Comparison of ENCODE assay signal across 12 cellular contexts in the genomic region with DNA sequence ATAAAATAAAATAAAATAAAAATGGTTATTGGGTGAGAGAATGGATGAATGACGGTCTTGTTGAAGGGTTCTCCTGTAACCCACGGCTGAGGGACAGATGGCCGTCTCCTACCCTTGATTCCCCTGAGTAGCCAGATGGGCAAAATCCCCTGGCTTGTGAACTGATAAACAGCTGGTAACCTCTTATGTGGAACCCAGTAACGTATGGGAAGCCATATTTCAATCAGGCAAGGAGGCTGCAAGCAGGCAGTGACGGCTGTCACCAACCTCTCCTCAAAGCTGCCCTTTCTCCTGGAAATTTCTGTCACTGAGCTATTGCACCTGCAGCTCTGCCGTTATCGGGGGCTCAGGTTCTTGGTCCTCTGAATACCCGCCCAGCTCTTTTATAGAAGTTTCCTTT.
DNase-seq lines count a peak whose midpoint lies in the region; ATAC-seq and TF ChIP-seq lines count a peak whose summit lies in the region.
"Had no signal": no experiment of that assay in that cellular context is flagged by ENCODE, and none has a peak within 500 bp of the region (broad histone marks: within the 10 kb centered on the region; RNA-seq: fewer than 3 reads in every experiment).

No MANE protein-coding gene starts in this region.

- CTCF ChIA-PET in activated CD8-positive, alpha-beta T cell treated with anti-CD3 and anti-CD28 coated beads for 36 hours (lab: Charles Lee), result no interaction called here

- POLR2A ChIA-PET in activated CD8-positive, alpha-beta T cell treated with anti-CD3 and anti-CD28 coated beads for 36 hours (lab: Charles Lee), result no interaction called here

- H3K9me3 Mint-ChIP-seq in glutamatergic neuron (ENCODE audit: unreplicated experiment), result peaks cover 12% of the 10 kb centered on the region
- H3K9me3 Mint-ChIP-seq in activated naive CD8-positive, alpha-beta T cell treated with anti-CD3 and anti-CD28 coated beads, Interleukin-2, amount 50 U/mL, for 24 hours, result no peaks in the 10 kb centered on the region
- H3K9me3 Mint-ChIP-seq in activated CD8-positive, alpha-beta T cell treated with anti-CD3 and anti-CD28 coated beads for 36 hours, result no peaks in the 10 kb centered on the region
- H3K9me3 Mint-ChIP-seq: CD4-positive, alpha-beta memory T cell; H9 had no signal

- H3K36me3 Mint-ChIP-seq in glutamatergic neuron (ENCODE audit: unreplicated experiment), result no peaks in the 10 kb centered on the region
- H3K36me3 Mint-ChIP-seq in activated naive CD8-positive, alpha-beta T cell treated with anti-CD3 and anti-CD28 coated beads, Interleukin-2, amount 50 U/mL, for 24 hours (ENCODE audit: low read depth), result no peaks in the 10 kb centered on the region
- no peaks in the 10 kb centered on the region for H3K36me3 Mint-ChIP-seq in activated CD8-positive, alpha-beta T cell treated with anti-CD3 and anti-CD28 coated beads for 36 hours (ENCODE audit: low read depth)
- H3K36me3 Mint-ChIP-seq: CD4-positive, alpha-beta memory T cell had no signal

- DNase-seq in NCI-H1694 treated with DMSO at 0.1 percent for 48 hours (lab: John Stamatoyannopoulos, UW) (peak; percentile 87), NCI-H524 treated with DMSO at 0.1 percent for 48 hours (lab: John Stamatoyannopoulos, UW) (peak; percentile 85), glutamatergic neuron (peak; percentile 64), GM03348 (ENCODE audit: low spot score) (no peak)
- no peak for DNase-seq in activated naive CD8-positive, alpha-beta T cell treated with anti-CD3 and anti-CD28 coated beads, Interleukin-2, amount 50 U/mL, for 24 hours
- DNase-seq in activated CD8-positive, alpha-beta T cell treated with anti-CD3 and anti-CD28 coated beads for 36 hours, result no peak
- DNase-seq: BE2C; CD4-positive, alpha-beta memory T cell; GOT3; H9 had no signal

- H3K27ac Mint-ChIP-seq in glutamatergic neuron (ENCODE audit: unreplicated experiment), result peak overlapping the region; percentile 91
- no peak overlapping the region for H3K27ac Mint-ChIP-seq in activated naive CD8-positive, alpha-beta T cell treated with anti-CD3 and anti-CD28 coated beads, Interleukin-2, amount 50 U/mL, for 24 hours
- no peak overlapping the region for H3K27ac Mint-ChIP-seq in activated CD8-positive, alpha-beta T cell treated with anti-CD3 and anti-CD28 coated beads for 36 hours
- H3K27ac Mint-ChIP-seq: CD4-positive, alpha-beta memory T cell; H9 had no signal

- intact Hi-C loops in activated CD8-positive, alpha-beta T cell treated with anti-CD3 and anti-CD28 coated beads for 36 hours (cut with micrococcal nuclease), result no loop called here

- H3K4me3 Mint-ChIP-seq in glutamatergic neuron (ENCODE audit: unreplicated experiment), result peak overlapping the region; percentile 70
- no peak overlapping the region for H3K4me3 Mint-ChIP-seq in activated naive CD8-positive, alpha-beta T cell treated with anti-CD3 and anti-CD28 coated beads, Interleukin-2, amount 50 U/mL, for 24 hours
- H3K4me3 Mint-ChIP-seq in activated CD8-positive, alpha-beta T cell treated with anti-CD3 and anti-CD28 coated beads for 36 hours, result no peak overlapping the region
- H3K4me3 Mint-ChIP-seq: CD4-positive, alpha-beta memory T cell; H9 had no signal

- ATAC-seq in activated naive CD8-positive, alpha-beta T cell treated with anti-CD3 and anti-CD28 coated beads, Interleukin-2, amount 50 U/mL, for 24 hours, result no peak
- ATAC-seq in activated CD8-positive, alpha-beta T cell treated with anti-CD3 and anti-CD28 coated beads for 36 hours, result no peak
- no peak for ATAC-seq in HG03378 (IDR thresholded peaks at IDR 0.05; ENCODE audit: unreplicated experiment)
- ATAC-seq: A549 had no signal

- H3K4me1 Mint-ChIP-seq in glutamatergic neuron (ENCODE audit: low read depth, unreplicated experiment), result peaks cover 49% of the 10 kb centered on the region
- no peaks in the 10 kb centered on the region for H3K4me1 Mint-ChIP-seq in activated naive CD8-positive, alpha-beta T cell treated with anti-CD3 and anti-CD28 coated beads, Interleukin-2, amount 50 U/mL, for 24 hours
- H3K4me1 Mint-ChIP-seq in activated CD8-positive, alpha-beta T cell treated with anti-CD3 and anti-CD28 coated beads for 36 hours (ENCODE audit: low read depth), result no peaks in the 10 kb centered on the region
- H3K4me1 Mint-ChIP-seq: CD4-positive, alpha-beta memory T cell had no signal

- H3K27me3 Mint-ChIP-seq in glutamatergic neuron (ENCODE audit: unreplicated experiment), result peaks cover 14% of the 10 kb centered on the region
- H3K27me3 Mint-ChIP-seq in activated naive CD8-positive, alpha-beta T cell treated with anti-CD3 and anti-CD28 coated beads, Interleukin-2, amount 50 U/mL, for 24 hours, result peaks cover 12% of the 10 kb centered on the region
- H3K27me3 Mint-ChIP-seq in activated CD8-positive, alpha-beta T cell treated with anti-CD3 and anti-CD28 coated beads for 36 hours, result peaks cover 8% of the 10 kb centered on the region

- TF ChIP-seq CTCF in glutamatergic neuron (IDR thresholded peaks at IDR 0.05; ENCODE audit: partially characterized antibody, unreplicated experiment), result no peak
- TF ChIP-seq CTCF in activated CD8-positive, alpha-beta T cell treated with anti-CD3 and anti-CD28 coated beads for 36 hours (IDR thresholded peaks at IDR 0.05), result no peak

Comparison
In these comparisons a context has a peak if more than half of its experiments do, and no peak if none do; other contexts are left out.
1. DNase-seq: peak in NCI-H1694 treated with DMSO at 0.1 percent for 48 hours (single experiment), NCI-H524 treated with DMSO at 0.1 percent for 48 hours (single experiment) and glutamatergic neuron (single experiment); none in activated naive CD8-positive, alpha-beta T cell treated with anti-CD3 and anti-CD28 coated beads, Interleukin-2, amount 50 U/mL, for 24 hours (single experiment), activated CD8-positive, alpha-beta T cell treated with anti-CD3 and anti-CD28 coated beads for 36 hours (single experiment) and GM03348 (single experiment).